ENCODE assay signal across 9 cellular contexts in the genomic region with DNA sequence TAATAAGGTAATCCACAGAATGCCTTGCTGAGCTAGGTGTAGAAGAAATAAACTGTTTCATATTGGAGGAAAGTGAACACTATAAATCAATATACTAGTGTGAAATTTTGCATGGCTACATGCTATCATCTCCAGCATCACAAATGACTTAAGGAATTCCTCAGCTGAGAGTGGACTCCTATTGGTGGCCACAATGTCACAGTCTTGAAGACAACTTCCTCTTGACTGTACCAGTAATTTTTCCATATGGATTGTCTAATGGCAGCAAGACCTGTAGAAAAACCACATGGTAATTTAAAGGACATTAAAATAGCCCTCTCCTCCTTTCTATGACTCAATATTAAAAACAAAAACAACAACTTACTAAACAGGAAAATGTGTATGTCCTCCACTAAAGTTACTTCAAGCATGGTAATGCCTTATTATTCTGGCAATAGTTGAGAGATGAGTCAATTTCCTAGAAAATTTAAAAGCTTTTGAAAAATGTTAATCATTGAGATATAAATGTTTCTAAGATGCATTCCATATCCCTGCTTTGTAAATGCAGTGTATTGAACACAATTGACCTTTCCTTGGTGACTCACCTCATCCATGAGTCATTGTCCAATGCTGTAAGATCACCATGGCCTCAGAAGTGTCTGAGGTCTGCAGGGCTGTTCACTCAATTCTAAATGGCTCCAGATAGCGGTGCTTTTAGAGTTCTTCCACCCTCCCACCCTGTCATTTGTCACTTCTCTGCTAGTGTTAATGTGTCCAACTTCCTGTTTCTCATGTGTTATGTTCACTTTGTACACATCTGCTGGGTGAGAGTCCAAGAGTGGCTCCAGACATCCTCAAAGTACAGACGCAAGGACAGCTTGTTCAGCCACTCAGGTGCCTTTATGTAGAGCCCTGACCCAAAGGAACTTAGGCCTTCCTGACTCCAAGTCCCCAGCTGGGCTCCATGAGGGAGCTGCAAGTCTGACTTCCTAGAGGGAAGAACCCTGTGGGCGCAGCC. TPM values are rescaled to one million over a fixed set of nuclear protein-coding genes. Genes with fewer than 3 reads are reported as not detected.
DNase-seq lines count a peak whose midpoint lies in the region; ATAC-seq and TF ChIP-seq lines count a peak whose summit lies in the region.
"Had no signal": no experiment of that assay in that cellular context is flagged by ENCODE, and none has a peak within 500 bp of the region (broad histone marks: within the 10 kb centered on the region; RNA-seq: fewer than 3 reads in every experiment).

No MANE protein-coding gene starts in this region.

- TF ChIP-seq CTCF in mucosa of descending colon (IDR thresholded peaks at IDR 0.05) (no peak), BE2C (IDR thresholded peaks at IDR 0.05; ENCODE audit: low read depth, low read length) (no peak)

- H3K4me1 ChIP-seq in mucosa of descending colon (ENCODE audit: low read depth) = peaks cover 11% of the 10 kb centered on the region
- no peaks in the 10 kb centered on the region for H3K4me1 ChIP-seq in BE2C

- peak; percentile 32; the same call in 1 of the 2 replicates for TF ChIP-seq EP300 in Ishikawa (IDR thresholded peaks at IDR 0.05; ENCODE audit: borderline replicate concordance)

- no peaks in the 10 kb centered on the region for H3K27me3 ChIP-seq in BE2C

- intact Hi-C loops in mucosa of descending colon (cut with DNase I, micrococcal nuclease) = no loop called here

- H3K9me3 ChIP-seq in mucosa of descending colon = no peaks in the 10 kb centered on the region
- no peaks in the 10 kb centered on the region for H3K9me3 ChIP-seq in BE2C

- DNase-seq in Caki2 (ENCODE audit: low read depth) (peak; percentile 84), amniotic epithelial cell (ENCODE audit: low read depth) (peak; percentile 84), mucosa of descending colon (peak in 1 of 3 donors; percentile 31), NCI-H1436 (lab: John Stamatoyannopoulos, UW) (no peak), GDM1 (lab: John Stamatoyannopoulos, UW) (no peak), BE2C (no peak)
- DNase-seq in activated CD4-positive, CD25-positive, alpha-beta regulatory T cell treated with anti-CD3 and anti-CD28 coated beads, Interleukin-2, amount 50 U/mL, for 72 hours = no peak

- H3K4me3 ChIP-seq in mucosa of descending colon (no peak overlapping the region), BE2C (ENCODE audit: low read depth, low read length) (no peak overlapping the region)

- in situ Hi-C loops in Caki2 (cut with HindIII; ENCODE audit: low pct_unique_long_range_greater_than_20kb, low sequenced_read_pairs) = no loop called here

- ATAC-seq in mucosa of descending colon = peak; percentile 92

- no peaks in the 10 kb centered on the region for H3K36me3 ChIP-seq in mucosa of descending colon (ENCODE audit: low read depth)
- H3K36me3 ChIP-seq in BE2C = no peaks in the 10 kb centered on the region

- TF ChIP-seq RAD21 in Ishikawa (IDR thresholded peaks at IDR 0.05; ENCODE audit: low read depth) = no peak

TF ChIP-seq in Ishikawa, 13 proteins besides CTCF, POLR2A, EP300 and RAD21:
- TF ChIP-seq NFIC (IDR thresholded peaks at IDR 0.05) (no peak), TCF12 (IDR thresholded peaks at IDR 0.05; ENCODE audit: low read depth) (peak; percentile 31; the same call in 1 of the 2 replicates), CREB1 (IDR thresholded peaks at IDR 0.05; ENCODE audit: low read depth) (no peak), ZBTB7A (IDR thresholded peaks at IDR 0.05; ENCODE audit: low read depth) (no peak), FOXM1 (IDR thresholded peaks at IDR 0.05; ENCODE audit: borderline replicate concordance, low read depth) (no peak), CEBPB (IDR thresholded peaks at IDR 0.05) (no peak), EGR1 (IDR thresholded peaks at IDR 0.05) (no peak), TEAD4 (IDR thresholded peaks at IDR 0.05) (peak; percentile 60)
- TF ChIP-seq, protein P1, sequence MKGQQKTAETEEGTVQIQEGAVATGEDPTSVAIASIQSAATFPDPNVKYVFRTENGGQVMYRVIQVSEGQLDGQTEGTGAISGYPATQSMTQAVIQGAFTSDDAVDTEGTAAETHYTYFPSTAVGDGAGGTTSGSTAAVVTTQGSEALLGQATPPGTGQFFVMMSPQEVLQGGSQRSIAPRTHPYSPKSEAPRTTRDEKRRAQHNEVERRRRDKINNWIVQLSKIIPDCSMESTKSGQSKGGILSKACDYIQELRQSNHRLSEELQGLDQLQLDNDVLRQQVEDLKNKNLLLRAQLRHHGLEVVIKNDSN (IDR thresholded peaks at IDR 0.05) = no peak
- TF ChIP-seq, protein P2, sequence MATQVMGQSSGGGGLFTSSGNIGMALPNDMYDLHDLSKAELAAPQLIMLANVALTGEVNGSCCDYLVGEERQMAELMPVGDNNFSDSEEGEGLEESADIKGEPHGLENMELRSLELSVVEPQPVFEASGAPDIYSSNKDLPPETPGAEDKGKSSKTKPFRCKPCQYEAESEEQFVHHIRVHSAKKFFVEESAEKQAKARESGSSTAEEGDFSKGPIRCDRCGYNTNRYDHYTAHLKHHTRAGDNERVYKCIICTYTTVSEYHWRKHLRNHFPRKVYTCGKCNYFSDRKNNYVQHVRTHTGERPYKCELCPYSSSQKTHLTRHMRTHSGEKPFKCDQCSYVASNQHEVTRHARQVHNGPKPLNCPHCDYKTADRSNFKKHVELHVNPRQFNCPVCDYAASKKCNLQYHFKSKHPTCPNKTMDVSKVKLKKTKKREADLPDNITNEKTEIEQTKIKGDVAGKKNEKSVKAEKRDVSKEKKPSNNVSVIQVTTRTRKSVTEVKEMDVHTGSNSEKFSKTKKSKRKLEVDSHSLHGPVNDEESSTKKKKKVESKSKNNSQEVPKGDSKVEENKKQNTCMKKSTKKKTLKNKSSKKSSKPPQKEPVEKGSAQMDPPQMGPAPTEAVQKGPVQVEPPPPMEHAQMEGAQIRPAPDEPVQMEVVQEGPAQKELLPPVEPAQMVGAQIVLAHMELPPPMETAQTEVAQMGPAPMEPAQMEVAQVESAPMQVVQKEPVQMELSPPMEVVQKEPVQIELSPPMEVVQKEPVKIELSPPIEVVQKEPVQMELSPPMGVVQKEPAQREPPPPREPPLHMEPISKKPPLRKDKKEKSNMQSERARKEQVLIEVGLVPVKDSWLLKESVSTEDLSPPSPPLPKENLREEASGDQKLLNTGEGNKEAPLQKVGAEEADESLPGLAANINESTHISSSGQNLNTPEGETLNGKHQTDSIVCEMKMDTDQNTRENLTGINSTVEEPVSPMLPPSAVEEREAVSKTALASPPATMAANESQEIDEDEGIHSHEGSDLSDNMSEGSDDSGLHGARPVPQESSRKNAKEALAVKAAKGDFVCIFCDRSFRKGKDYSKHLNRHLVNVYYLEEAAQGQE (IDR thresholded peaks at IDR 0.05; ENCODE audit: low read depth) = no peak
- TF ChIP-seq, protein P3, sequence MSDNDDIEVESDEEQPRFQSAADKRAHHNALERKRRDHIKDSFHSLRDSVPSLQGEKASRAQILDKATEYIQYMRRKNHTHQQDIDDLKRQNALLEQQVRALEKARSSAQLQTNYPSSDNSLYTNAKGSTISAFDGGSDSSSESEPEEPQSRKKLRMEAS (IDR thresholded peaks at IDR 0.05) = no peak

RNA-seq across cellular contexts. Expression of a gene that starts 32.8 kb away (rescaled TPM):
- not detected in 2 replicates for total RNA-seq in Caki2 (2014; rRNA removed; shearing (Covaris generic); ENCODE audit: low replicate concordance)
- 1 to 10 TPM in 1 of 3 donors, under 1 TPM in 1, not detected in 1; 0.87 to 1.0 TPM for total RNA-seq in mucosa of descending colon
- polyA plus RNA-seq in BE2C (2012; ENCODE audit: insufficient read depth, insufficient read length, low read depth) = not detected
- total RNA-seq: urinary bladder had no signal
- polyA plus RNA-seq: urinary bladder had no signal

Comparison
In these comparisons a context has a peak if more than half of its experiments do, and no peak if none do; other contexts are left out.
1. DNase-seq: peak in Caki2 (single experiment) and amniotic epithelial cell (single experiment); none in NCI-H1436 (single experiment), GDM1 (single experiment), BE2C (single experiment) and activated CD4-positive, CD25-positive, alpha-beta regulatory T cell treated with anti-CD3 and anti-CD28 coated beads, Interleukin-2, amount 50 U/mL, for 72 hours (single experiment).